Comparison of ENCODE assay signal across 8 cellular contexts in genomic region chr17:75087558-75088453, GRCh38. TPM values are rescaled to one million over a fixed set of nuclear protein-coding genes. Genes with fewer than 3 reads are reported as not detected.
A peak's percentile ranks its signal among the peaks of the same experiment; 100 is the strongest.
DNase-seq lines count a peak whose midpoint lies in the region; ATAC-seq and TF ChIP-seq lines count a peak whose summit lies in the region.

A gene with protein sequence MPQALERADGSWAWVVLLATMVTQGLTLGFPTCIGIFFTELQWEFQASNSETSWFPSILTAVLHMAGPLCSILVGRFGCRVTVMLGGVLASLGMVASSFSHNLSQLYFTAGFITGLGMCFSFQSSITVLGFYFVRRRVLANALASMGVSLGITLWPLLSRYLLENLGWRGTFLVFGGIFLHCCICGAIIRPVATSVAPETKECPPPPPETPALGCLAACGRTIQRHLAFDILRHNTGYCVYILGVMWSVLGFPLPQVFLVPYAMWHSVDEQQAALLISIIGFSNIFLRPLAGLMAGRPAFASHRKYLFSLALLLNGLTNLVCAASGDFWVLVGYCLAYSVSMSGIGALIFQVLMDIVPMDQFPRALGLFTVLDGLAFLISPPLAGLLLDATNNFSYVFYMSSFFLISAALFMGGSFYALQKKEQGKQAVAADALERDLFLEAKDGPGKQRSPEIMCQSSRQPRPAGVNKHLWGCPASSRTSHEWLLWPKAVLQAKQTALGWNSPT (plus strand): TSS chr17:75087954. CDS start chr17:75093637, 5,683 bp downstream.

- peak within 1 kb of the TSS; percentile 49 for H3K4me3 ChIP-seq in GM12865 (ENCODE audit: low read depth, low read length)
- H3K4me3 ChIP-seq in WI38 (ENCODE audit: low read depth, low read length), result peak within 1 kb of the TSS; percentile 54

- TF ChIP-seq CTCF in GM12865 (IDR thresholded peaks at IDR 0.05; ENCODE audit: insufficient read depth, low read depth, low read length, missing control alignments) (no peak), WI38 (IDR thresholded peaks at IDR 0.05; ENCODE audit: low read depth, low read length) (no peak)

- ATAC-seq in stimulated activated naive CD8-positive, alpha-beta T cell treated with anti-CD3 and anti-CD28 coated beads, Interleukin-15, Interleukin-2, amounts not matched to agents 100 U/mL and 50 U/mL, for 24 hours, result peak; percentile 59
- no peak for ATAC-seq in HG03039 (IDR thresholded peaks at IDR 0.05; ENCODE audit: unreplicated experiment)
- no peak for ATAC-seq in GM21576 (IDR thresholded peaks at IDR 0.05; ENCODE audit: unreplicated experiment)

- DNase-seq in GM12865 (ENCODE audit: low read depth) (peak; percentile 35), HS-27A (ENCODE audit: low read depth) (peak; percentile 51), dermis blood vessel endothelial cell (peak; percentile 75), left kidney (ENCODE audit: low read depth, low spot score) (peak; percentile 95)
- peak; percentile 57 for DNase-seq in stimulated activated naive CD8-positive, alpha-beta T cell treated with anti-CD3 and anti-CD28 coated beads, Interleukin-15, Interleukin-2, amounts not matched to agents 100 U/mL and 50 U/mL, for 24 hours

RNA-seq across cellular contexts. Expression of the gene that starts here (rescaled TPM):
- 11.4 and 17.1 TPM in 2 replicates for total RNA-seq in dermis blood vessel endothelial cell

Comparison
In these comparisons a context has a peak if more than half of its experiments do, and no peak if none do; other contexts are left out.
1. DNase-seq: peak in every context shown above with its lines; median percentile 95 in left kidney; 75 in dermis blood vessel endothelial cell; 57 in stimulated activated naive CD8-positive, alpha-beta T cell treated with anti-CD3 and anti-CD28 coated beads, Interleukin-15, Interleukin-2, amounts not matched to agents 100 U/mL and 50 U/mL, for 24 hours; 51 in HS-27A; 35 in GM12865.